Comparison of ENCODE assay signal across 13 cellular contexts in genomic region chr12:87280356-87280755, GRCh38.
DNase-seq lines count a peak whose midpoint lies in the region; ATAC-seq lines count a peak whose summit lies in the region.
"Had no signal": no experiment of that assay in that cellular context is flagged by ENCODE, and none has a peak within 500 bp of the region (broad histone marks: within the 10 kb centered on the region; RNA-seq: fewer than 3 reads in every experiment).

No MANE protein-coding gene starts in this region.

- 92 to 95% methylated on average over 2 of the region's 2 CpGs for WGBS in aorta, 2 donors

- H3K36me3 Mint-ChIP-seq in IgD-negative memory B cell: no peaks in the 10 kb centered on the region

- no peaks in the 10 kb centered on the region for H3K27me3 ChIP-seq in aorta (ENCODE audit: control insufficient read depth in 1 of 2, insufficient read depth in 2 of 2, low read length in 1 of 2)
- H3K27me3 ChIP-seq: cardiac muscle cell had no signal

- H3K27ac ChIP-seq in aorta (ENCODE audit: low read depth in 1 of 2, low read length in 2 of 2): no peak overlapping the region
- H3K27ac ChIP-seq: cardiac muscle cell, psoas muscle, SK-N-MC had no signal

- H3K4me1 Mint-ChIP-seq in IgD-negative memory B cell: peaks cover 12 to 16% (median 15%) of the 10 kb centered on the region in 3 donors

- ATAC-seq in GM19397 (IDR thresholded peaks at IDR 0.05; ENCODE audit: unreplicated experiment) (peak; percentile 62), HG02885 (IDR thresholded peaks at IDR 0.05; ENCODE audit: poor library complexity, unreplicated experiment) (peak; percentile 81), aorta (ENCODE audit: low FRiP score) (no peak)
- ATAC-seq: psoas muscle had no signal

- H3K4me3 Mint-ChIP-seq in IgD-negative memory B cell: peak overlapping the region; percentile 13 to 82 (median 58)

- no peaks in the 10 kb centered on the region for H3K27me3 Mint-ChIP-seq in IgD-negative memory B cell

- DNase-seq in CD1c-positive myeloid dendritic cell (ENCODE audit: extremely low spot score) (peak; percentile 14), middle frontal gyrus (ENCODE audit: extremely low spot score, low spot score) (no peak), aorta (no peak), NCI-H748 (lab: John Stamatoyannopoulos, UW; ENCODE audit: unreplicated experiment) (no peak), SKM-1 treated with dmso at 0.1 percent for 144 hours (lab: John Stamatoyannopoulos, UW; ENCODE audit: unreplicated experiment) (no peak)
- DNase-seq: activated CD8-positive, alpha-beta memory T cell treated with anti-CD3 and anti-CD28 coated beads, Interleukin-2, amount 50 U/mL, for 48 hours; NCI-H2081; psoas muscle had no signal

- no peaks in the 10 kb centered on the region for H3K4me1 ChIP-seq in aorta (ENCODE audit: control insufficient read depth in 1 of 2, insufficient read depth in 2 of 2, low read length in 2 of 2)
- H3K4me1 ChIP-seq: psoas muscle had no signal

- no peak overlapping the region for H3K4me3 ChIP-seq in aorta (ENCODE audit: low read length in 2 of 2)
- H3K4me3 ChIP-seq: cardiac muscle cell, psoas muscle, SK-N-MC had no signal

- no peaks in the 10 kb centered on the region for H3K36me3 ChIP-seq in aorta (ENCODE audit: control insufficient read depth in 1 of 2, insufficient read depth in 2 of 2, low read length in 1 of 2)
- H3K36me3 ChIP-seq: cardiac muscle cell had no signal

- H3K9me3 Mint-ChIP-seq in IgD-negative memory B cell: peaks cover 0 to 2% (median 0%) of the 10 kb centered on the region in 3 donors

- H3K9me3 ChIP-seq in aorta (ENCODE audit: control insufficient read depth, low read length): no peaks in the 10 kb centered on the region
- H3K9me3 ChIP-seq: psoas muscle had no signal

- peak overlapping the region; percentile 6 to 54 (median 11) for H3K27ac Mint-ChIP-seq in IgD-negative memory B cell

- intact Hi-C loops in aorta (cut with DNase I): no loop called here
